In the genomic region with DNA sequence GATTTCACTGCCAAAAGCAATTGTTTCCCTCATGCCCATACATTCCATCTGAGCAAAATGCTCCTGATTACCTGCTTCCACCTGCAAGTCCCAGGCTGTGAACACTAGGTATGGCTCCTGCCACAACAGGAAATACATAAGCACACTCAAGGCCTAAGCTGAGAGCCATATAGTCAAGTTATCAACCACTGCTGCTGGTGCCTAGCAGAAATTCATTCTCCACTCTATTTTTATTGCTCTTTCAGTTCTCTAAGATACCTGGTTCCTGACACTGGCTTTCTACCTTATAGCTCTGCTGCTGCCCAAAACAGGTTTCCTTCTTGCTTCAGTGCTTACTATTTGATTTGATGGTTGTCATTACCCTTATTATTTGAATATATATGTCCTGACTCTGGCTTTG, we compare ENCODE assay signal across 22 cellular contexts. TPM values are rescaled to one million over a fixed set of nuclear protein-coding genes. Genes with fewer than 3 reads are reported as not detected.
DNase-seq lines count a peak whose midpoint lies in the region; ATAC-seq, FAIRE-seq and TF ChIP-seq lines count a peak whose summit lies in the region.
"Had no signal": no experiment of that assay in that cellular context is flagged by ENCODE, and none has a peak within 500 bp of the region (broad histone marks: within the 10 kb centered on the region; RNA-seq: fewer than 3 reads in every experiment).

No MANE protein-coding gene starts in this region.

- H3K36me3 Mint-ChIP-seq in neural progenitor cell: peaks cover 16% of the 10 kb centered on the region

- no peak for TF ChIP-seq EP300 in GM12878 (IDR thresholded peaks at IDR 0.05; ENCODE audit: borderline replicate concordance in 1 of 2, control insufficient read depth in 1 of 2, low read depth in 2 of 2, low read length in 2 of 2)

- no peak for TF ChIP-seq POLR2A in GM12878 (IDR thresholded peaks at IDR 0.05; ENCODE audit: low read depth, low read length)

- RAD21 ChIA-PET in GM12878 (lab: Charles Lee; ENCODE audit: unreplicated experiment): no interaction called here

- H3K9me3 Mint-ChIP-seq in neural progenitor cell: no peaks in the 10 kb centered on the region
- H3K9me3 Mint-ChIP-seq: CD4-positive, alpha-beta T cell; central memory CD8-positive, alpha-beta T cell; stimulated activated naive CD8-positive, alpha-beta T cell treated with anti-CD3 and anti-CD28 coated beads, Interleukin-15, amount 100 ng/mL, for 72 hours had no signal

- H4K20me1 ChIP-seq in GM12878 (ENCODE audit: control insufficient read depth, insufficient read depth) (no peaks in the 10 kb centered on the region), neural progenitor cell (ENCODE audit: low read depth) (peaks cover 5% of the 10 kb centered on the region)

- H3K4me2 ChIP-seq in GM12878 (ENCODE audit: control insufficient read depth, insufficient read depth) (no peak overlapping the region), neural progenitor cell (no peak overlapping the region)
- H3K4me2 ChIP-seq: A549, PC-9 had no signal

- no peaks in the 10 kb centered on the region for H3K27me3 Mint-ChIP-seq in neural progenitor cell (ENCODE audit: insufficient read depth, low read depth)
- H3K27me3 Mint-ChIP-seq: CD4-positive, alpha-beta T cell; central memory CD8-positive, alpha-beta T cell; stimulated activated naive CD8-positive, alpha-beta T cell treated with anti-CD3 and anti-CD28 coated beads, Interleukin-15, amount 100 ng/mL, for 72 hours had no signal

- peak; percentile 65 for ATAC-seq in GM19395 (IDR thresholded peaks at IDR 0.05; ENCODE audit: unreplicated experiment)
- peak; percentile 69 for ATAC-seq in HG03103 (IDR thresholded peaks at IDR 0.05; ENCODE audit: low read depth, unreplicated experiment)
- no peak for ATAC-seq in GM12878
- ATAC-seq: A549; HCT116; stimulated activated naive CD8-positive, alpha-beta T cell treated with anti-CD3 and anti-CD28 coated beads, Interleukin-15, amount 100 ng/mL, for 72 hours had no signal

- H3K27me3 ChIP-seq in GM12878 (replicated peaks in 1 of 2; ENCODE audit: control insufficient read depth in 2 of 2, insufficient read depth in 2 of 2, low read length in 1 of 2) (no peaks in the 10 kb centered on the region), neural progenitor cell (no peaks in the 10 kb centered on the region)
- H3K27me3 ChIP-seq: upper lobe of left lung had no signal

- FAIRE-seq in GM12878 (lab: Jason Lieb, UNC): peak; percentile 31
- FAIRE-seq: A549 had no signal

- H3K27ac ChIP-seq in GM12878 (ENCODE audit: control insufficient read depth, insufficient read depth) (no peak overlapping the region), neural progenitor cell (no peak overlapping the region)
- H3K27ac ChIP-seq: A549, PC-9, upper lobe of left lung had no signal

- H3K4me3 Mint-ChIP-seq in neural progenitor cell: no peak overlapping the region
- H3K4me3 Mint-ChIP-seq: CD4-positive, alpha-beta T cell; central memory CD8-positive, alpha-beta T cell; stimulated activated naive CD8-positive, alpha-beta T cell treated with anti-CD3 and anti-CD28 coated beads, Interleukin-15, amount 100 ng/mL, for 72 hours had no signal

- POLR2A ChIA-PET in GM12878 (lab: Charles Lee): no interaction called here

- in situ Hi-C loops in GM12878 (cut with MboI): no loop called here

- SMC1A ChIA-PET in GM12878 (lab: Charles Lee; ENCODE audit: uncharacterized antibody, unreplicated experiment): no interaction called here

- no peak for TF ChIP-seq RAD21 in GM12878 (IDR thresholded peaks at IDR 0.05; ENCODE audit: insufficient read depth, low read depth, low read length)

- CTCF ChIA-PET in GM12878 (lab: Yijun Ruan, JAX): no interaction called here

- TF ChIP-seq CTCF in GM12878 (IDR thresholded peaks at IDR 0.05 in 2 of 3, conservative IDR thresholded peaks at IDR 0.05 in 1 of 3; ENCODE audit: control insufficient read depth in 2 of 3, extremely low read depth in 1 of 3, insufficient read depth in 1 of 3, low read depth in 3 of 3, low read length in 3 of 3): no peak
- no peak for TF ChIP-seq CTCF in neural progenitor cell (IDR thresholded peaks at IDR 0.05)

- peaks cover 8% of the 10 kb centered on the region for H3F3A ChIP-seq in neural progenitor cell (ENCODE audit: low read depth)

- H3K36me3 ChIP-seq in GM12878 (ENCODE audit: control insufficient read depth in 2 of 2, insufficient read depth in 2 of 2, low read length in 1 of 2) (no peaks in the 10 kb centered on the region), neural progenitor cell (peaks cover 32% of the 10 kb centered on the region)

- H3K9ac ChIP-seq in GM12878 (ENCODE audit: control insufficient read depth, insufficient read depth, low read length): no peak overlapping the region
- no peak overlapping the region for H3K9ac ChIP-seq in neural progenitor cell

- H3K9me3 ChIP-seq in GM12878 (replicated peaks; ENCODE audit: control insufficient read depth, insufficient read depth, low read length) (no peaks in the 10 kb centered on the region), neural progenitor cell (ENCODE audit: low read depth) (no peaks in the 10 kb centered on the region)
- H3K9me3 ChIP-seq: A549, upper lobe of left lung had no signal

- H3K4me1 Mint-ChIP-seq in neural progenitor cell: no peaks in the 10 kb centered on the region
- H3K4me1 Mint-ChIP-seq: central memory CD8-positive, alpha-beta T cell; stimulated activated naive CD8-positive, alpha-beta T cell treated with anti-CD3 and anti-CD28 coated beads, Interleukin-15, amount 100 ng/mL, for 72 hours had no signal

- H2AFZ ChIP-seq in GM12878 (ENCODE audit: control insufficient read depth, low read depth, low read length): no peak overlapping the region
- no peak overlapping the region for H2AFZ ChIP-seq in neural progenitor cell (replicated peaks)
- H2AFZ ChIP-seq: PC-9 had no signal

- H3K4me1 ChIP-seq in GM12878 (ENCODE audit: control insufficient read depth, insufficient read depth, low read length): no peaks in the 10 kb centered on the region
- H3K4me1 ChIP-seq in neural progenitor cell: peaks cover under 1% of the 10 kb centered on the region
- H3K4me1 ChIP-seq: A549, upper lobe of left lung had no signal

- intact Hi-C loops in GM12878 (cut with micrococcal nuclease; ENCODE audit: unreplicated experiment): no loop called here

- no peak overlapping the region for H3K27ac Mint-ChIP-seq in neural progenitor cell
- H3K27ac Mint-ChIP-seq: CD4-positive, alpha-beta T cell had no signal

- BruUV-seq in GM12878 (replicated peaks; lab: Mats Ljungman, UMichigan): no TSS peak

- DNase-seq in NCI-H2029 treated with DMSO at 0.1 percent for 48 hours (lab: John Stamatoyannopoulos, UW) (peak; percentile 50), NCI-H2029 (lab: John Stamatoyannopoulos, UW) (no peak), GM12878 (ENCODE audit: low read depth, low spot score) (no peak), ecto neural progenitor cell (ENCODE audit: low spot score) (no peak), neural progenitor cell (ENCODE audit: low spot score) (no peak), EL (no peak)
- DNase-seq: activated gamma-delta T cell; amygdala; CD4-positive, alpha-beta T cell; DND-41; effector memory CD4-positive, alpha-beta T cell; glutamatergic neuron; NCI-H526 treated with DMSO at 0.1 percent for 48 hours; PC-9; stimulated activated CD4-positive, alpha-beta T cell treated with anti-CD3 and anti-CD28 coated beads, Interleukin-1b, Interleukin-23, amount 100 ng/mL, for 48 hours; stimulated activated naive CD8-positive, alpha-beta T cell treated with anti-CD3 and anti-CD28 coated beads, Interleukin-15, amount 100 ng/mL, for 72 hours; upper lobe of left lung had no signal

- H3K79me2 ChIP-seq in GM12878 (ENCODE audit: control insufficient read depth, insufficient read depth, low read length) (no peaks in the 10 kb centered on the region), neural progenitor cell (ENCODE audit: low read depth) (no peaks in the 10 kb centered on the region)

- no peak overlapping the region for H3K4me3 ChIP-seq in GM12878
- H3K4me3 ChIP-seq in neural progenitor cell: no peak overlapping the region
- H3K4me3 ChIP-seq: A549, PC-9, upper lobe of left lung had no signal

TF ChIP-seq in GM12878, 131 proteins besides CTCF, POLR2A, EP300 and RAD21 (continues in another document):
- no peak for TF ChIP-seq JUND (IDR thresholded peaks at IDR 0.05; ENCODE audit: low read depth, low read length)

RNA-seq across cellular contexts. Expression of a gene that starts 31.6 kb away (rescaled TPM):
- total RNA-seq in GM12878 (2013; cell fraction: nucleolus; rRNA removed): 35.3 and 36.0 TPM in 2 replicates
- total RNA-seq in GM12878 (2014; rRNA removed) (5.1 and 6.8 TPM in 2 replicates), GM12878 (2014; rRNA removed; fragmentation: Illumina TruSeq; extraction: Trizol) (3.3 and 4.4 TPM in 2 replicates), GM12878 (2021) (6.1 and 7.2 TPM in 2 replicates), neural progenitor cell (ENCODE audit: low replicate concordance) (31.6 and 67.6 TPM in 2 replicates)
- polyA plus RNA-seq in GM12878 (2011; ENCODE audit: low read depth): 4.5 TPM
- polyA plus RNA-seq in GM12878 (2011; rRNA removed) (11.7 and 22.0 TPM in 2 replicates), GM12878 (2014; fragmentation: Illumina TruSeq; extraction: Trizol) (5.2 and 7.7 TPM in 2 replicates), GM12878 (2014; fragmentation: Nextera tagmentation; extraction: Ambion mirVana) (1 to 10 TPM; 1.4 to 2.0 TPM), GM12878 (2014; rRNA removed) (2.8 and 5.2 TPM in 2 replicates), GM12878 (2016; fragmentation: Nextera tagmentation; extraction: Ambion mirVana) (10 to 100 TPM in 1 of 2 experiments, 1 to 10 TPM in 1; 8.9 to 12.5 TPM)
- 5.3 and 6.9 TPM in 2 replicates for polyA plus RNA-seq in GM12878 (2011; cell fraction: cytosol; rRNA removed)
- polyA plus RNA-seq in GM12878 (2011; cell fraction: nucleus; rRNA removed): 10.0 and 12.4 TPM in 2 replicates
- 3.8 and 6.3 TPM in 2 replicates for polyA plus RNA-seq in GM12878 (2012)
- 13.3 and 19.7 TPM in 2 replicates for polyA minus RNA-seq in GM12878 (2011; rRNA and poly(A)+ RNA removed)
- polyA minus RNA-seq in GM12878 (2011; cell fraction: cytosol; rRNA and poly(A)+ RNA removed): 3.8 and 3.9 TPM in 2 replicates
- polyA minus RNA-seq in GM12878 (2011; cell fraction: nucleus; rRNA and poly(A)+ RNA removed): 10.2 and 19.0 TPM in 2 replicates
